Comparison of ENCODE assay signal across 24 cellular contexts in genomic region chr5:104421431-104421830, GRCh38.
"Had no signal": no experiment of that assay in that cellular context is flagged by ENCODE, and none has a peak within 500 bp of the region (broad histone marks: within the 10 kb centered on the region; RNA-seq: fewer than 3 reads in every experiment).

No MANE protein-coding gene starts in this region.

- H3K4me3 ChIP-seq: lower lobe of right lung, pancreas, right lobe of liver, spleen, testis, tibial artery, upper lobe of left lung had no signal

- ATAC-seq: esophagus mucosa; foreskin keratinocyte; left ventricle myocardium superior; lower lobe of right lung; natural killer cell treated with Interleukin-12 subunit alpha and Interleukin-12 subunit beta and Interleukin-15 and Interleukin-18, amount 100 ng/mL, for 72 hours; pancreas; right lobe of liver; stimulated activated memory B cell treated with anti-CD40 and anti-IgM and Interleukin-4, amounts not matched to agents 10 μg/mL and 1 μg/mL and 100 μg/mL, for 72 hours; stimulated activated naive CD8-positive, alpha-beta T cell treated with anti-CD3 and anti-CD28 coated beads, Interleukin-15, Interleukin-2, amounts not matched to agents 100 U/mL and 50 U/mL, for 24 hours had no signal

- DNase-seq: cerebellar nuclear complex; effector CD8-positive, alpha-beta T cell; endodermal cell; foreskin keratinocyte; glutamatergic neuron; hypothalamus; left ventricle myocardium superior; lower lobe of right lung; naive B cell; pancreas; retina; right lobe of liver; spleen; stimulated activated CD4-positive, alpha-beta T cell treated with anti-CD3 and anti-CD28 coated beads, Interleukin-4, amount 100 ng/mL, for 4 hours; stimulated activated naive CD8-positive, alpha-beta T cell treated with anti-CD3 and anti-CD28 coated beads, Interleukin-15, Interleukin-2, amounts not matched to agents 100 U/mL and 50 U/mL, for 24 hours; substantia nigra; testis; tibial artery; upper lobe of left lung had no signal

- H3K4me1 ChIP-seq: foreskin keratinocyte, lower lobe of right lung, pancreas, right lobe of liver, spleen, testis, tibial artery, upper lobe of left lung had no signal

- H3K9me3 ChIP-seq: lower lobe of right lung, neutrophil, pancreas, right lobe of liver, spleen, testis, tibial artery, upper lobe of left lung had no signal

- H3K27ac ChIP-seq: epithelial cell of prostate, foreskin keratinocyte, lower lobe of right lung, neutrophil, pancreas, right lobe of liver, spleen, testis, tibial artery, upper lobe of left lung had no signal

- H3K27me3 ChIP-seq: foreskin keratinocyte, neutrophil, pancreas, right lobe of liver, spleen, testis, tibial artery, upper lobe of left lung had no signal

- H3K36me3 ChIP-seq: lower lobe of right lung, neutrophil, pancreas, right lobe of liver, spleen, tibial artery, upper lobe of left lung had no signal
